Comparison of ENCODE assay signal across 17 cellular contexts in the genomic region with DNA sequence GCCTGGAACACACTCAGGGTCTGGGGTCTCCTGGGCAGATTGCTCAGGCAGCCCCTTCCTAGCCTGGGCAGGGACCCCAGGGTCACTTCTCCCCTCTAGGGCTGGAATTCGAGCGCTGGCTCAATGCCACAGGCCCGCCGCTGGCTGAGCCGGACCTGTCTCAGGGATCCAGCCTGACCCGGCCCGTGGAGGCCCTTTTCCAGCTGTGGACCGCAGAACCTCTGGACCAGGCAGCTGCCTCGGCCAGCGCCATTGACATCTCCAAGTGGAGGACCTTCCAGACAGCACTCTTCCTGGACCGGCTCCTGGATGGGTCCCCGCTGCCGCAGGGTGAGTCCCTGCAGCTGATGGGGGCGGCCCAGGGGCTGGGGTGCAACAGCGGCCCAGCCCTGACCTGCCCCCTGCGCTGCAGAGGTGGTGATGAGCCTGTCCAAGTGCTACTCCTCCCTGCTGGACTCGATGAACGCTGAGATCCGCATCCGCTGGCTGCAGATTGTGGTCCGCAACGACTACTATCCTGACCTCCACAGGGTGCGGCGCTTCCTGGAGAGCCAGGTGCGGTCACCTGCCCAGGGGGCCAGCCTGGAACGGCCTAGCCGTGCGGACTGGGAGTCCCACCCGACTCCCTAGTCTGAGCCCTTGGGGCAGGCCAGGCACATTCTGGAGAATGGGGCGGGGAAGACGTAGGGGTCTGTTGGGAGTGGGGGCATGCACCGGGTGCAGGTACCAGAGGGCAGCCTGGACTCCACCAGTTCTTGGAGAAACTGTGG.
"Had no signal": no experiment of that assay in that cellular context is flagged by ENCODE, and none has a peak within 500 bp of the region (broad histone marks: within the 10 kb centered on the region; RNA-seq: fewer than 3 reads in every experiment).

No MANE protein-coding gene starts in this region.

- H3K9me3 Mint-ChIP-seq: naive thymus-derived CD8-positive, alpha-beta T cell; neural crest cell had no signal

- H3K27me3 Mint-ChIP-seq: naive thymus-derived CD8-positive, alpha-beta T cell had no signal

- ATAC-seq: mucosa of descending colon; naive thymus-derived CD8-positive, alpha-beta T cell; sciatic nerve had no signal

- H3K9me3 ChIP-seq: colonic mucosa, mucosa of descending colon, ovary had no signal

- DNase-seq: caudate nucleus; colonic mucosa; dermis blood vessel endothelial cell; erythroblast; foreskin melanocyte; islet precursor cell; naive thymus-derived CD8-positive, alpha-beta T cell; nucleus accumbens; stimulated activated CD4-positive, alpha-beta T cell treated with anti-CD3 and anti-CD28 coated beads, Interleukin-2, amount 100 ng/mL, for 24 hours; stimulated activated CD4-positive, alpha-beta T cell treated with anti-CD3 and anti-CD28 coated beads, Interleukin-4, amount 100 ng/mL, for 4 hours; stimulated activated naive CD4-positive, alpha-beta T cell; trophoblast cell had no signal

- H3K4me3 Mint-ChIP-seq: naive thymus-derived CD8-positive, alpha-beta T cell; neural crest cell had no signal

- H3K27ac ChIP-seq: colonic mucosa, heart right ventricle, ovary had no signal

- H3K4me3 ChIP-seq: colonic mucosa, heart right ventricle, mucosa of descending colon, ovary had no signal

- H3K36me3 ChIP-seq: ovary had no signal

- H3K27me3 ChIP-seq: colonic mucosa, heart right ventricle, ovary had no signal
